In the genomic region with DNA sequence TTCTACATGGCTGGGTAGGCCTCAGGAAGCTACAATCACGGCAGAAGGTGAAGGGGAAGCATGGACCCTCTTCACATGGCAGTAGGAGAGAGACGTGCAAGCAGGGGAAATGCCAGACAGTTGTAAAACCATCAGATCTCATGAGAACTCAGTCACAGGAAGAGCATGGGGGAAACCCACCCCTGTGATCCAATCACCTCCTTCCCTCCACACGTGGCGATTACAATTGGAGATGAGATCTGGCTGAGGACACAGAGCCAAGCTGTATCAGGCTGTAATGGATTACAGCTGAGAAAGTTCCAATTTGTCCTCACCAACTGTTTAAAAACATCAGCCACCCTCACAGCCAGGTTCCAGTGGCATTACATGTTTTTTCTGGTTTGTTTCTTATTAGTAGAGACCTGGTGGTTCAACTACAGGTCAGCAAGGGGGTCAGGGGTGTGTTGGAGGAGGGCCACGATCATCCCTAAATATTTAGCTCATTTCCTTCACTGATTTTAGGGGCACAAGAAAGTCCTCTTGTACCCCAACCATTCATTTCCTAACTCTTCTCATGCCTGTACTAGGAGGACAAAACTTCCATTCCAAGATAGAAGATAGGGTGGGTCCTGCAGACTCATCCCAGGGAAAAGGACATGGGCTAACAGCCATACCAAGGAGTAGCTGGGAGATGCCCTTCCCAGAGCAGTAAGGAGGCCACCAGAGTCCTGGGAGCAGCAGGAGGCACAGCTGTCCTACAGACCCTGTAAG, we compare ENCODE assay signal across 18 cellular contexts. TPM values are rescaled to one million over a fixed set of nuclear protein-coding genes. Genes with fewer than 3 reads are reported as not detected.
DNase-seq lines count a peak whose midpoint lies in the region; ATAC-seq, FAIRE-seq and TF ChIP-seq lines count a peak whose summit lies in the region.
"Had no signal": no experiment of that assay in that cellular context is flagged by ENCODE, and none has a peak within 500 bp of the region (broad histone marks: within the 10 kb centered on the region; RNA-seq: fewer than 3 reads in every experiment).

No MANE protein-coding gene starts in this region.

- TF ChIP-seq CTCF in bronchial epithelial cell (IDR thresholded peaks at IDR 0.05; ENCODE audit: insufficient read depth, low read length, severe bottlenecking) (no peak), mesothelial cell of epicardium (IDR thresholded peaks at IDR 0.05; ENCODE audit: unreplicated experiment) (no peak)

- no peaks in the 10 kb centered on the region for H3K27me3 ChIP-seq in bronchial epithelial cell (ENCODE audit: control insufficient read depth, insufficient read depth, low read length)
- H3K27me3 ChIP-seq: upper lobe of left lung had no signal

- peak; percentile 36 for FAIRE-seq in bronchial epithelial cell (lab: Jason Lieb, UNC)
- FAIRE-seq: GM12891 had no signal

- H3K9me3 Mint-ChIP-seq in stimulated activated naive CD8-positive, alpha-beta T cell treated with anti-CD3 and anti-CD28 coated beads, Interleukin-15, amount 100 ng/mL, for 72 hours: peaks cover 0 to 4% of the 10 kb centered on the region in 2 donors
- H3K9me3 Mint-ChIP-seq in mesothelial cell of epicardium: no peaks in the 10 kb centered on the region
- no peaks in the 10 kb centered on the region for H3K9me3 Mint-ChIP-seq in activated naive CD8-positive, alpha-beta T cell treated with anti-CD3 and anti-CD28 coated beads, Interleukin-2, amount 50 U/mL, for 24 hours

- H3K4me3 Mint-ChIP-seq in stimulated activated naive CD8-positive, alpha-beta T cell treated with anti-CD3 and anti-CD28 coated beads, Interleukin-15, amount 100 ng/mL, for 72 hours: no peak overlapping the region
- H3K4me3 Mint-ChIP-seq in mesothelial cell of epicardium: no peak overlapping the region
- H3K4me3 Mint-ChIP-seq in activated naive CD8-positive, alpha-beta T cell treated with anti-CD3 and anti-CD28 coated beads, Interleukin-2, amount 50 U/mL, for 24 hours: no peak overlapping the region

- peaks cover 7% of the 10 kb centered on the region for H3K4me1 Mint-ChIP-seq in stimulated activated naive CD8-positive, alpha-beta T cell treated with anti-CD3 and anti-CD28 coated beads, Interleukin-15, amount 100 ng/mL, for 72 hours
- peaks cover 20% of the 10 kb centered on the region for H3K4me1 Mint-ChIP-seq in mesothelial cell of epicardium
- no peaks in the 10 kb centered on the region for H3K4me1 Mint-ChIP-seq in activated naive CD8-positive, alpha-beta T cell treated with anti-CD3 and anti-CD28 coated beads, Interleukin-2, amount 50 U/mL, for 24 hours

- peaks cover 9% of the 10 kb centered on the region for H3K36me3 ChIP-seq in bronchial epithelial cell (ENCODE audit: control insufficient read depth, insufficient read depth, low read length)

- peaks cover 24% of the 10 kb centered on the region for H3K36me3 Mint-ChIP-seq in mesothelial cell of epicardium
- peaks cover 15% of the 10 kb centered on the region for H3K36me3 Mint-ChIP-seq in activated naive CD8-positive, alpha-beta T cell treated with anti-CD3 and anti-CD28 coated beads, Interleukin-2, amount 50 U/mL, for 24 hours (ENCODE audit: low read depth)

- H3K4me3 ChIP-seq in bronchial epithelial cell (ENCODE audit: low read depth, low read length): no peak overlapping the region
- H3K4me3 ChIP-seq: upper lobe of left lung had no signal

- H3K27ac Mint-ChIP-seq in stimulated activated naive CD8-positive, alpha-beta T cell treated with anti-CD3 and anti-CD28 coated beads, Interleukin-15, amount 100 ng/mL, for 72 hours: no peak overlapping the region
- peak overlapping the region; percentile 78 for H3K27ac Mint-ChIP-seq in mesothelial cell of epicardium
- no peak overlapping the region for H3K27ac Mint-ChIP-seq in activated naive CD8-positive, alpha-beta T cell treated with anti-CD3 and anti-CD28 coated beads, Interleukin-2, amount 50 U/mL, for 24 hours

- no peak for DNase-seq in stimulated activated naive CD8-positive, alpha-beta T cell treated with anti-CD3 and anti-CD28 coated beads, Interleukin-15, Interleukin-2, amounts not matched to agents 100 U/mL and 50 U/mL, for 24 hours
- DNase-seq in stimulated activated naive CD8-positive, alpha-beta T cell treated with anti-CD3 and anti-CD28 coated beads, Interleukin-15, amount 100 ng/mL, for 72 hours: no peak
- DNase-seq in bronchial epithelial cell (ENCODE audit: low read depth) (no peak), mesothelial cell of epicardium (ENCODE audit: low spot score in 2 of 2, unreplicated experiment in 2 of 2) (no peak), NCI-H510A treated with DMSO at 0.1 percent for 48 hours (lab: John Stamatoyannopoulos, UW) (no peak)
- DNase-seq in activated naive CD8-positive, alpha-beta T cell treated with anti-CD3 and anti-CD28 coated beads, Interleukin-2, amount 50 U/mL, for 24 hours: no peak
- DNase-seq: ACHN; activated CD4-positive, alpha-beta T cell treated with anti-CD3 and anti-CD28 coated beads for 4 hours; activated naive CD4-positive, alpha-beta T cell treated with Interleukin-2 at 50 U/mL for 16 hours; caudate nucleus; mesendoderm; NCI-H1092 treated with DMSO at 0.1 percent for 48 hours; occipital lobe; stimulated activated CD4-positive, alpha-beta T cell treated with anti-CD3 and anti-CD28 coated beads, Interleukin-4, amount 100 ng/mL, for 4 hours; upper lobe of left lung had no signal

- peaks cover 20% of the 10 kb centered on the region for H3K27me3 Mint-ChIP-seq in stimulated activated naive CD8-positive, alpha-beta T cell treated with anti-CD3 and anti-CD28 coated beads, Interleukin-15, amount 100 ng/mL, for 72 hours
- H3K27me3 Mint-ChIP-seq in mesothelial cell of epicardium (ENCODE audit: low read depth): no peaks in the 10 kb centered on the region
- no peaks in the 10 kb centered on the region for H3K27me3 Mint-ChIP-seq in activated naive CD8-positive, alpha-beta T cell treated with anti-CD3 and anti-CD28 coated beads, Interleukin-2, amount 50 U/mL, for 24 hours

- peak; percentile 23 for ATAC-seq in stimulated activated naive CD8-positive, alpha-beta T cell treated with anti-CD3 and anti-CD28 coated beads, Interleukin-15, Interleukin-2, amounts not matched to agents 100 U/mL and 50 U/mL, for 24 hours
- ATAC-seq in stimulated activated naive CD8-positive, alpha-beta T cell treated with anti-CD3 and anti-CD28 coated beads, Interleukin-15, amount 100 ng/mL, for 72 hours: no peak
- no peak for ATAC-seq in GM18873 (IDR thresholded peaks at IDR 0.05; ENCODE audit: low FRiP score, unreplicated experiment)
- no peak for ATAC-seq in activated naive CD8-positive, alpha-beta T cell treated with anti-CD3 and anti-CD28 coated beads, Interleukin-2, amount 50 U/mL, for 24 hours
- no peak for ATAC-seq in HG03159 (IDR thresholded peaks at IDR 0.05; ENCODE audit: unreplicated experiment)

RNA-seq across cellular contexts. Expression of a gene that starts 54.4 kb away (rescaled TPM):
- 4,627 and 5,325 TPM in 2 replicates for total RNA-seq in bronchial epithelial cell
- total RNA-seq in mesothelial cell of epicardium: 1,031 to 1,044 TPM (median 1,040 TPM) in 3 replicates
